ENCODE assay signal across 10 cellular contexts in genomic region chr2:39431592-39432316, GRCh38. TPM values are rescaled to one million over a fixed set of nuclear protein-coding genes. Genes with fewer than 3 reads are reported as not detected.
DNase-seq lines count a peak whose midpoint lies in the region; ATAC-seq and TF ChIP-seq lines count a peak whose summit lies in the region.
"Had no signal": no experiment of that assay in that cellular context is flagged by ENCODE, and none has a peak within 500 bp of the region (broad histone marks: within the 10 kb centered on the region; RNA-seq: fewer than 3 reads in every experiment).

No MANE protein-coding gene starts in this region.

- intact Hi-C loops in posterior cingulate gyrus (cut with DNase I) = no loop called here

- ATAC-seq in stimulated activated memory B cell treated with anti-CD40 and anti-IgM and Interleukin-4, amounts not matched to agents 10 μg/mL and 1 μg/mL and 100 μg/mL, for 72 hours = no peak
- ATAC-seq in GM18868 (IDR thresholded peaks at IDR 0.05; ENCODE audit: unreplicated experiment) = no peak
- ATAC-seq in HG03025 (IDR thresholded peaks at IDR 0.05; ENCODE audit: low FRiP score, unreplicated experiment) = no peak

- peaks cover 44% of the 10 kb centered on the region for H3K4me1 Mint-ChIP-seq in stimulated activated memory B cell treated with anti-CD40 and anti-IgM and Interleukin-4, amounts not matched to agents 10 μg/mL and 1 μg/mL and 100 μg/mL, for 72 hours

- DNase-seq in NCI-H1105 treated with DMSO at 0.1 percent for 48 hours (lab: John Stamatoyannopoulos, UW) (peak; percentile 3), NCI-H1105 (lab: John Stamatoyannopoulos, UW) (no peak), OCI-M1 (lab: John Stamatoyannopoulos, UW) (peak; percentile 36), fibroblast of villous mesenchyme (ENCODE audit: low read depth) (peak; percentile 71), posterior cingulate gyrus (no peak)
- DNase-seq: activated naive CD4-positive, alpha-beta T cell treated with anti-CD3 and anti-CD28 coated beads for 36 hours; nucleus accumbens had no signal

- H3K4me3 ChIP-seq in fibroblast of villous mesenchyme (ENCODE audit: low read depth, low read length) = no peak overlapping the region

- H3K9me3 Mint-ChIP-seq in stimulated activated memory B cell treated with anti-CD40 and anti-IgM and Interleukin-4, amounts not matched to agents 10 μg/mL and 1 μg/mL and 100 μg/mL, for 72 hours = no peaks in the 10 kb centered on the region
- H3K9me3 Mint-ChIP-seq: activated naive CD4-positive, alpha-beta T cell treated with anti-CD3 and anti-CD28 coated beads for 36 hours had no signal

- no peak overlapping the region for H3K4me3 Mint-ChIP-seq in stimulated activated memory B cell treated with anti-CD40 and anti-IgM and Interleukin-4, amounts not matched to agents 10 μg/mL and 1 μg/mL and 100 μg/mL, for 72 hours
- H3K4me3 Mint-ChIP-seq: activated naive CD4-positive, alpha-beta T cell treated with anti-CD3 and anti-CD28 coated beads for 36 hours had no signal

- H3K36me3 Mint-ChIP-seq in stimulated activated memory B cell treated with anti-CD40 and anti-IgM and Interleukin-4, amounts not matched to agents 10 μg/mL and 1 μg/mL and 100 μg/mL, for 72 hours = peaks cover 12% of the 10 kb centered on the region

- H3K27ac Mint-ChIP-seq in stimulated activated memory B cell treated with anti-CD40 and anti-IgM and Interleukin-4, amounts not matched to agents 10 μg/mL and 1 μg/mL and 100 μg/mL, for 72 hours = peak overlapping the region; percentile 30
- H3K27ac Mint-ChIP-seq: activated naive CD4-positive, alpha-beta T cell treated with anti-CD3 and anti-CD28 coated beads for 36 hours had no signal

- TF ChIP-seq CTCF in fibroblast of villous mesenchyme (IDR thresholded peaks at IDR 0.05; ENCODE audit: insufficient read depth, low read depth, low read length) = no peak

- no peaks in the 10 kb centered on the region for H3K27me3 Mint-ChIP-seq in stimulated activated memory B cell treated with anti-CD40 and anti-IgM and Interleukin-4, amounts not matched to agents 10 μg/mL and 1 μg/mL and 100 μg/mL, for 72 hours

RNA-seq across cellular contexts. Expression of gene MAP4K3, which starts 5.3 kb away (rescaled TPM):
- 78.0 and 97.2 TPM in 2 replicates for total RNA-seq in fibroblast of villous mesenchyme

Comparison
In these comparisons a context has a peak if more than half of its experiments do, and no peak if none do; other contexts are left out.
1. DNase-seq: peak in NCI-H1105 treated with DMSO at 0.1 percent for 48 hours (single experiment), OCI-M1 (single experiment) and fibroblast of villous mesenchyme (single experiment); none in NCI-H1105 (single experiment) and posterior cingulate gyrus (0 of 10).